In the genomic region with DNA sequence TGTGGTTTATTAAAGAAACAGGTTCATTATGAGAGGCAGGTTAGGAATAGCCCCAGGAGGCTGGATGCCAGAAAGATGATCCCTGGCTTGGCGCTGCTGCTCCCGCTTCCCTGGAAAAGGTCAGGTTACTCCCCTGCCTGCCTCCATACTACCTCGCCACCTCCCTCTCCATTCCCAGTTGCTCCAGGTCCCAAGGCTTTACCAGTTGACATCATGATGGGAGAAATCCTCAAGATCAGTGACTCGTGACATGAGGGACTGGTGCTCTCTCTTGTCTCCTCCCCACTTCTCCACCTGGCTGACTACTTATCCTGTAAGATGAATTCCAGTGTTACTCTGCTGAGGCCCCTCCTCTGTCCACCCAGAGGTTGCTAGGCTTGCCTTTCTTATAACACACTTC, we compare ENCODE assay signal across 32 cellular contexts. TPM values are rescaled to one million over a fixed set of nuclear protein-coding genes. Genes with fewer than 3 reads are reported as not detected.
DNase-seq lines count a peak whose midpoint lies in the region; ATAC-seq, FAIRE-seq and TF ChIP-seq lines count a peak whose summit lies in the region.
"Had no signal": no experiment of that assay in that cellular context is flagged by ENCODE, and none has a peak within 500 bp of the region (broad histone marks: within the 10 kb centered on the region; RNA-seq: fewer than 3 reads in every experiment).

No MANE protein-coding gene starts in this region.

- H3K9ac ChIP-seq in H9 (ENCODE audit: extremely low read depth, insufficient read length, low read length): no peak overlapping the region
- H3K9ac ChIP-seq in PC-3 (ENCODE audit: low read length): no peak overlapping the region
- H3K9ac ChIP-seq: BLaER1 treated with 17β-estradiol and CSF1 and Interleukin-3, amounts not matched to agents 10 nM and 100 nM; SK-N-SH had no signal

- H3K9me3 Mint-ChIP-seq in H9: no peaks in the 10 kb centered on the region
- H3K9me3 Mint-ChIP-seq: activated CD8-positive, alpha-beta T cell treated with anti-CD3 and anti-CD28 coated beads for 36 hours; activated naive CD8-positive, alpha-beta T cell treated with anti-CD3 and anti-CD28 coated beads for 36 hours; immature natural killer cell had no signal

- H2BK5ac ChIP-seq in H9 (ENCODE audit: insufficient read length, low read length): no peak overlapping the region

- peaks cover 34 to 39% of the 10 kb centered on the region in 2 experiments for H3K4me1 Mint-ChIP-seq in H9
- H3K4me1 Mint-ChIP-seq: immature natural killer cell had no signal

- DNase-seq in H9 (peak; percentile 21), RCC 7860 (ENCODE audit: low spot score) (peak; percentile 55), kidney glomerular epithelial cell (lab: John Stamatoyannopoulos, UW) (peak; percentile 58), renal cortical epithelial cell (ENCODE audit: low read depth) (peak; percentile 14), posterior cingulate gyrus (no peak), cerebellar cortex (ENCODE audit: low spot score) (no peak), PC-3 (no peak)
- DNase-seq: activated CD4-positive, alpha-beta T cell treated with anti-CD3 and anti-CD28 coated beads for 36 hours; activated CD8-positive, alpha-beta T cell treated with anti-CD3 and anti-CD28 coated beads for 36 hours; activated naive CD8-positive, alpha-beta T cell treated with anti-CD3 and anti-CD28 coated beads for 36 hours; anterior cingulate cortex; DMS53; effector CD4-positive, alpha-beta T cell; HCEC 1CT; hippocampal formation; immature natural killer cell; left ventricle myocardium superior; MM.1S; NCI-H1105 treated with DMSO at 0.1 percent for 48 hours; NCI-H1930; NCI-H774; SK-N-SH; stimulated activated CD4-positive, alpha-beta T cell treated with anti-CD3 and anti-CD28 coated beads, Interleukin-4, amount 100 ng/mL, for 1 hour; T-helper 17 cell; trophoblast cell had no signal

- H3K27me3 Mint-ChIP-seq in H9 (ENCODE audit: low read depth): no peaks in the 10 kb centered on the region; the same call in 1 of the 2 replicates
- H3K27me3 Mint-ChIP-seq: progenitor cell of endocrine pancreas had no signal

- POLR2A ChIA-PET in PC-3 (lab: Charles Lee; ENCODE audit: unreplicated experiment): no interaction called here

- H3K4me2 ChIP-seq in H9 (ENCODE audit: insufficient read depth, insufficient read length, low read length) (no peak overlapping the region), PC-3 (ENCODE audit: low read length) (no peak overlapping the region)
- H3K4me2 ChIP-seq: SK-N-SH had no signal

- H3K23me2 ChIP-seq in H9 (ENCODE audit: insufficient read length, low read depth, low read length, poor library complexity, severe bottlenecking): no peaks in the 10 kb centered on the region

- no peak overlapping the region for H2AFZ ChIP-seq in H9 (ENCODE audit: low read length)
- H2AFZ ChIP-seq in PC-3 (ENCODE audit: low read length): no peak overlapping the region

- H2BK20ac ChIP-seq in H9 (ENCODE audit: low read depth, low read length, poor library complexity, severe bottlenecking): no peak overlapping the region

- H3K79me1 ChIP-seq in H9 (ENCODE audit: insufficient read depth, low read depth, low read length, poor library complexity, severe bottlenecking): no peaks in the 10 kb centered on the region

- H3K4me1 ChIP-seq in H9 (ENCODE audit: insufficient read depth, low read length): peaks cover 12% of the 10 kb centered on the region; the same call in 1 of the 2 replicates
- H3K4me1 ChIP-seq in PC-3 (ENCODE audit: insufficient read depth, low read length): 0 out of 2 replicates have a peak, but pooled peaks cover 7% of the 10 kb centered on the region

- TF ChIP-seq CTCF in H9 (conservative IDR thresholded peaks at IDR 0.05): no peak
- no peak for TF ChIP-seq CTCF in PC-3 (conservative IDR thresholded peaks at IDR 0.05; ENCODE audit: low read depth, low read length)

- no peak for FAIRE-seq in RCC 7860 (lab: Jason Lieb, UNC)
- FAIRE-seq: bronchial epithelial cell, GM12892, HepG2 had no signal

- no peak overlapping the region for H3T11ph ChIP-seq in H9 (ENCODE audit: low read length)

- no peak overlapping the region for H3K56ac ChIP-seq in H9 (ENCODE audit: insufficient read length, low read depth, low read length)

- intact Hi-C loops in posterior cingulate gyrus (cut with DNase I): no loop called here
- intact Hi-C loops in PC-3 (cut with micrococcal nuclease): no loop called here

- WGBS in H9 (ENCODE audit: extremely low coverage, insufficient read length, low lambda C conversion rate): no CpG with 5 or more reads among the region's 4 CpGs

- H3K9me2 ChIP-seq in PC-3 (replicated peaks; ENCODE audit: low read length): no peaks in the 10 kb centered on the region
- H3K9me2 ChIP-seq: SK-N-SH had no signal

- no TSS peak for BruUV-seq in PC-3 (replicated peaks; lab: Mats Ljungman, UMichigan)

- H2BK15ac ChIP-seq in H9 (ENCODE audit: low read depth, low read length): no peak overlapping the region

- no peak overlapping the region for H3K14ac ChIP-seq in H9 (ENCODE audit: insufficient read depth, low read length)

- H3K27me3 ChIP-seq in H9 (ENCODE audit: insufficient read depth, low read length) (no peaks in the 10 kb centered on the region), PC-3 (ENCODE audit: low read length) (no peaks in the 10 kb centered on the region)
- H3K27me3 ChIP-seq: BLaER1 treated with 17β-estradiol and CSF1 and Interleukin-3, amounts not matched to agents 10 nM and 100 nM had no signal

- no peak overlapping the region for H3K4me3 ChIP-seq in PC-3 (ENCODE audit: low read length)
- H3K4me3 ChIP-seq: BLaER1 treated with 17β-estradiol and CSF1 and Interleukin-3, amounts not matched to agents 10 nM and 100 nM had no signal

- H4K91ac ChIP-seq in H9 (ENCODE audit: insufficient read length, low read depth, low read length): no peak overlapping the region

- H3F3A ChIP-seq in PC-3 (ENCODE audit: low read length, unreplicated experiment): no peaks in the 10 kb centered on the region

- H2BK120ac ChIP-seq in H9 (ENCODE audit: low read depth, low read length, poor library complexity, severe bottlenecking): no peak overlapping the region

- CTCF ChIA-PET in PC-3 (lab: Charles Lee): no interaction called here

- peak overlapping the region in 2 of 3 experiments; percentile 26 to 44; a peak in 4 of 7 replicates for H3K27ac Mint-ChIP-seq in H9
- H3K27ac Mint-ChIP-seq: activated CD4-positive, alpha-beta T cell treated with anti-CD3 and anti-CD28 coated beads for 36 hours; activated CD8-positive, alpha-beta T cell treated with anti-CD3 and anti-CD28 coated beads for 36 hours; activated naive CD8-positive, alpha-beta T cell treated with anti-CD3 and anti-CD28 coated beads for 36 hours; immature natural killer cell; progenitor cell of endocrine pancreas; T-helper 17 cell had no signal

- H3K27ac ChIP-seq in H9 (ENCODE audit: insufficient read length, low read depth, low read length) (no peak overlapping the region), PC-3 (ENCODE audit: low read length) (no peak overlapping the region)
- H3K27ac ChIP-seq: epithelial cell of prostate had no signal

- no peak overlapping the region for H3K23ac ChIP-seq in H9 (ENCODE audit: insufficient read length, low read depth, low read length)

- H2AK5ac ChIP-seq in H9 (ENCODE audit: insufficient read length, low read length): no peak overlapping the region

- H3K36me3 ChIP-seq in PC-3 (ENCODE audit: low read depth, low read length): no peaks in the 10 kb centered on the region

- H4K8ac ChIP-seq in H9 (replicated peaks; ENCODE audit: insufficient read length, low read depth, low read length): no peak overlapping the region

- H3K18ac ChIP-seq in H9 (ENCODE audit: insufficient read length, low read depth, low read length): no peak overlapping the region

- no peaks in the 10 kb centered on the region for H3K79me2 ChIP-seq in H9 (ENCODE audit: insufficient read depth, low read length)
- no peaks in the 10 kb centered on the region for H3K79me2 ChIP-seq in PC-3 (ENCODE audit: low read length)

- H3K4ac ChIP-seq in H9 (ENCODE audit: low read depth, low read length): no peak overlapping the region

- ATAC-seq in PC-3: no peak
- ATAC-seq: activated CD4-positive, alpha-beta T cell treated with anti-CD3 and anti-CD28 coated beads for 36 hours; activated CD8-positive, alpha-beta T cell treated with anti-CD3 and anti-CD28 coated beads for 36 hours; HepG2; left ventricle myocardium superior; sciatic nerve; T-helper 17 cell had no signal

- H3K9me3 ChIP-seq in H9 (ENCODE audit: control insufficient read depth, low read depth, low read length) (no peaks in the 10 kb centered on the region), PC-3 (ENCODE audit: low read length) (no peaks in the 10 kb centered on the region)
- H3K9me3 ChIP-seq: BLaER1 treated with 17β-estradiol and CSF1 and Interleukin-3, amounts not matched to agents 10 nM and 100 nM; SK-N-SH had no signal

- no peak overlapping the region for H3K4me3 Mint-ChIP-seq in H9
- H3K4me3 Mint-ChIP-seq: activated CD4-positive, alpha-beta T cell treated with anti-CD3 and anti-CD28 coated beads for 36 hours; activated CD8-positive, alpha-beta T cell treated with anti-CD3 and anti-CD28 coated beads for 36 hours; activated naive CD8-positive, alpha-beta T cell treated with anti-CD3 and anti-CD28 coated beads for 36 hours; immature natural killer cell; T-helper 17 cell had no signal

- peaks cover 76 to 98% (median 90%) of the 10 kb centered on the region in 3 experiments for H3K36me3 Mint-ChIP-seq in H9 (ENCODE audit: insufficient read depth in 1 of 3, low read depth in 3 of 3)
- H3K36me3 Mint-ChIP-seq: activated naive CD8-positive, alpha-beta T cell treated with anti-CD3 and anti-CD28 coated beads for 36 hours; immature natural killer cell had no signal

- H4K20me1 ChIP-seq in H9 (ENCODE audit: control insufficient read depth, insufficient read depth, insufficient read length) (no peaks in the 10 kb centered on the region), PC-3 (ENCODE audit: low read length) (no peaks in the 10 kb centered on the region)
- H4K20me1 ChIP-seq: BLaER1 treated with 17β-estradiol and CSF1 and Interleukin-3, amounts not matched to agents 10 nM and 100 nM had no signal

- no peak overlapping the region for H4K5ac ChIP-seq in H9 (ENCODE audit: insufficient read length, low read depth, low read length)

- H2BK12ac ChIP-seq in H9 (ENCODE audit: insufficient read length, low read depth, low read length): no peak overlapping the region

RNA-seq across cellular contexts. Expression of a gene that starts 19.7 kb away (rescaled TPM):
- 76.1 and 79.5 TPM in 2 replicates for total RNA-seq in H9 (2021)
- total RNA-seq in renal cortical epithelial cell: 0.35 TPM in 1 of 2 replicates, not detected in the other
- 4.7 TPM in 2 replicates for total RNA-seq in PC-3 (2014; rRNA removed)
- total RNA-seq: bronchial epithelial cell had no signal

RNA-seq across cellular contexts. Expression of a gene that starts 45.6 kb away (rescaled TPM):
- total RNA-seq in H9 (2021): 42.4 and 47.8 TPM in 2 replicates
- total RNA-seq in renal cortical epithelial cell: 43.7 and 44.3 TPM in 2 replicates
- total RNA-seq in PC-3 (2014; rRNA removed): 27.0 and 36.8 TPM in 2 replicates

Comparison
In these comparisons a context has a peak if more than half of its experiments do, and no peak if none do; other contexts are left out.
1. DNase-seq: peak in H9 (single experiment), RCC 7860 (single experiment), kidney glomerular epithelial cell (single experiment) and renal cortical epithelial cell (single experiment); none in posterior cingulate gyrus (0 of 10), cerebellar cortex (single experiment) and PC-3 (single experiment).
2. RNA of a gene that starts 19.7 kb away (total RNA-seq): 76.1 to 79.5 TPM in H9; 4.7 TPM in PC-3 and 0.35 TPM in renal cortical epithelial cell; every median in the first group is over 10 times any median in the second.